In the genomic region with DNA sequence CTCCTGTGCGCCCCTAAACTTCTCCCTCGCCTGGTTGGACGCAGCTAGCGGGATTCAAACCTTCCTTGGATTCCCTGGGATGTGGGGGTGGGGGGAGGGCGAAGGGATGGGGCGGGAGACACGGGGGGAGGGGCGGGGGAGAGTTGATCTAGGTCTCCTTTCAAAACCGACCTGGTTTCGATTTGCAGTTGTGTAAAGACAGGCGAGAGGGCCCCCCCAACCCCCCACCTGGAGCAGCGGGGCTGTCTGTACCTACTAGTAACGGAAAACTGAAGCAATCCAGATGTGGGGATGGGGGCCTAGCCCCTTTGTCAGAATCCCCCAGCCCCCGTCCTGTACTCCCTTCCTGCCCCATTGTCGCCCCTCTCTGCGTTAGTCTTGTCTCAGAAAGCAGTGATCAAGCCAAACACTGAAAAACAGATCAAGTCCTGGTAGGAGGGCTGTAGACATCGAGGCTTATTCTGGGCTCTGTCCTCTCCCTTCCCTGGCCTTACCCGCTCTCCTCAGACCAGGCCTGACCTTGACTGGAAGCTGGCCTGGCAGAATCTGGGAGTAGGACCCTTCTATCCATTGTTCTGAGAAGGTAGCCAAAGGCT, we compare ENCODE assay signal across 11 cellular contexts. TPM values are rescaled to one million over a fixed set of nuclear protein-coding genes. Genes with fewer than 3 reads are reported as not detected.
DNase-seq lines count a peak whose midpoint lies in the region; ATAC-seq and TF ChIP-seq lines count a peak whose summit lies in the region.
"Had no signal": no experiment of that assay in that cellular context is flagged by ENCODE, and none has a peak within 500 bp of the region (broad histone marks: within the 10 kb centered on the region; RNA-seq: fewer than 3 reads in every experiment).

No MANE protein-coding gene starts in this region.

- POLR2A ChIA-PET in CD4-positive, alpha-beta memory T cell (lab: Charles Lee; ENCODE audit: partially characterized antibody): no interaction called here

- DNase-seq in CD4-positive, alpha-beta memory T cell: no peak
- DNase-seq in ascending aorta (ENCODE audit: low spot score in 2 of 2): no peak
- no peak for DNase-seq in natural killer cell
- DNase-seq: NCI-H774; stimulated activated CD4-positive, alpha-beta T cell treated with anti-CD3 and anti-CD28 coated beads, Interleukin-2, amount 100 ng/mL, for 48 hours; upper lobe of right lung had no signal

- no peak for ATAC-seq in natural killer cell
- ATAC-seq in HG03571 (IDR thresholded peaks at IDR 0.05; ENCODE audit: unreplicated experiment): no peak
- no peak for ATAC-seq in HG03565 (IDR thresholded peaks at IDR 0.05; ENCODE audit: unreplicated experiment)
- ATAC-seq in GM21528 (IDR thresholded peaks at IDR 0.05; ENCODE audit: low FRiP score, unreplicated experiment): no peak
- no peak for ATAC-seq in GM21619 (IDR thresholded peaks at IDR 0.05; ENCODE audit: unreplicated experiment)
- ATAC-seq: upper lobe of right lung had no signal

- H3K27ac Mint-ChIP-seq in CD4-positive, alpha-beta memory T cell: peak overlapping the region in 3 of 7 donors; percentile 50 to 89 (median 73)
- peak overlapping the region in 1 of 3 donors; percentile 36 for H3K27ac Mint-ChIP-seq in IgD-negative memory B cell
- H3K27ac Mint-ChIP-seq in natural killer cell: peak overlapping the region in 1 of 2 donors; percentile 44

- H3K36me3 Mint-ChIP-seq in CD4-positive, alpha-beta memory T cell: peaks cover 2 to 4% of the 10 kb centered on the region in 2 donors
- H3K36me3 Mint-ChIP-seq in IgD-negative memory B cell (no peaks in the 10 kb centered on the region), natural killer cell (no peaks in the 10 kb centered on the region)

- H3K36me3 ChIP-seq in CD4-positive, alpha-beta memory T cell (ENCODE audit: insufficient read depth, low read length): no peaks in the 10 kb centered on the region
- no peaks in the 10 kb centered on the region for H3K36me3 ChIP-seq in ascending aorta
- H3K36me3 ChIP-seq: upper lobe of right lung had no signal

- peaks cover 45% of the 10 kb centered on the region for H3K4me1 ChIP-seq in CD4-positive, alpha-beta memory T cell (ENCODE audit: insufficient read depth, low read length)
- H3K4me1 ChIP-seq in ascending aorta: peaks cover 8 to 32% of the 10 kb centered on the region in 2 donors

- H3K27me3 ChIP-seq in CD4-positive, alpha-beta memory T cell (ENCODE audit: insufficient read depth, low read length): peaks cover 65% of the 10 kb centered on the region
- peaks cover 37% of the 10 kb centered on the region for H3K27me3 ChIP-seq in ascending aorta

- H3K4me3 ChIP-seq in CD4-positive, alpha-beta memory T cell (ENCODE audit: low read length in 2 of 2): peak overlapping the region; percentile 22 to 67
- H3K4me3 ChIP-seq in ascending aorta: peak overlapping the region; percentile 50 to 52

- CTCF ChIA-PET in CD4-positive, alpha-beta memory T cell (lab: Charles Lee; ENCODE audit: partially characterized antibody): interaction anchor here (1.0 to 1.5 kb wide), 2 partner anchors 26 to 29 kb away, joined by 3 to 5 read pairs; no protein-coding TSS in a partner anchor

- no peaks in the 10 kb centered on the region for H3K9me3 ChIP-seq in CD4-positive, alpha-beta memory T cell (ENCODE audit: control insufficient read depth in 1 of 2, low read length in 2 of 2)
- no peaks in the 10 kb centered on the region for H3K9me3 ChIP-seq in ascending aorta
- H3K9me3 ChIP-seq: upper lobe of right lung had no signal

- peaks cover 0 to 9% (median 2%) of the 10 kb centered on the region in 8 donors for H3K9me3 Mint-ChIP-seq in CD4-positive, alpha-beta memory T cell
- H3K9me3 Mint-ChIP-seq in IgD-negative memory B cell: no peaks in the 10 kb centered on the region
- H3K9me3 Mint-ChIP-seq in natural killer cell: no peaks in the 10 kb centered on the region

- peaks cover 59 to 67% of the 10 kb centered on the region in 2 donors for H3K27me3 Mint-ChIP-seq in CD4-positive, alpha-beta memory T cell
- H3K27me3 Mint-ChIP-seq in IgD-negative memory B cell (peaks cover 70% of the 10 kb centered on the region), natural killer cell (ENCODE audit: low read depth in 2 of 2) (peaks cover 45 to 78% of the 10 kb centered on the region in 2 donors)

- peaks cover 20 to 57% (median 38%) of the 10 kb centered on the region in 4 donors for H3K4me1 Mint-ChIP-seq in CD4-positive, alpha-beta memory T cell
- H3K4me1 Mint-ChIP-seq in IgD-negative memory B cell (peaks cover 6 to 21% (median 8%) of the 10 kb centered on the region in 3 donors), natural killer cell (peaks cover 31 to 63% of the 10 kb centered on the region in 2 donors)

- TF ChIP-seq CTCF in ascending aorta (IDR thresholded peaks at IDR 0.05) (no peak), natural killer cell (IDR thresholded peaks at IDR 0.05) (no peak)

- H3K27ac ChIP-seq in CD4-positive, alpha-beta memory T cell (ENCODE audit: low read depth, low read length): no peak overlapping the region
- no peak overlapping the region for H3K27ac ChIP-seq in ascending aorta
- H3K27ac ChIP-seq: upper lobe of right lung had no signal

- intact Hi-C loops in CD4-positive, alpha-beta memory T cell (cut with micrococcal nuclease): no loop called here
- intact Hi-C loops in ascending aorta (cut with DNase I): no loop called here
- intact Hi-C loops in natural killer cell (cut with micrococcal nuclease): no loop called here

- peak overlapping the region; percentile 86 to 95 (median 90) for H3K4me3 Mint-ChIP-seq in CD4-positive, alpha-beta memory T cell
- H3K4me3 Mint-ChIP-seq in IgD-negative memory B cell (peak overlapping the region; percentile 77 to 92 (median 83)), natural killer cell (peak overlapping the region; percentile 88)

RNA-seq across cellular contexts. Expression of a gene that starts 0.9 kb away (rescaled TPM):
- 1 to 10 TPM in 1 of 2 experiments, under 1 TPM in 1; 0.70 to 1.2 TPM for total RNA-seq in CD4-positive, alpha-beta memory T cell
- under 1 TPM; 0.22 to 0.33 TPM for polyA plus RNA-seq in CD4-positive, alpha-beta memory T cell
- not detected for polyA plus RNA-seq in IgD-negative memory B cell
- total RNA-seq in ascending aorta (not detected), natural killer cell (1 to 10 TPM in 1 of 3 donors, under 1 TPM in 1, not detected in 1; 0.35 to 1.1 TPM)

RNA-seq across cellular contexts. Expression of a gene that starts 25.1 kb away (rescaled TPM):
- not detected for total RNA-seq in CD4-positive, alpha-beta memory T cell
- not detected for polyA plus RNA-seq in CD4-positive, alpha-beta memory T cell
- polyA plus RNA-seq in IgD-negative memory B cell: not detected
- total RNA-seq in ascending aorta: 1.6 TPM
- total RNA-seq in natural killer cell: not detected
